In genomic region chr16:56415849-56416248, GRCh38 we compare ENCODE assay signal across 28 cellular contexts. TPM values are rescaled to one million over a fixed set of nuclear protein-coding genes. Genes with fewer than 3 reads are reported as not detected.
A peak's percentile ranks its signal among the peaks of the same experiment; 100 is the strongest.
DNase-seq lines count a peak whose midpoint lies in the region; ATAC-seq, FAIRE-seq and TF ChIP-seq lines count a peak whose summit lies in the region.
"Had no signal": no experiment of that assay in that cellular context is flagged by ENCODE, and none has a peak within 500 bp of the region (broad histone marks: within the 10 kb centered on the region; RNA-seq: fewer than 3 reads in every experiment).

No MANE protein-coding gene starts in this region.

- no peak overlapping the region for H3K4me2 ChIP-seq in K562 (ENCODE audit: insufficient read depth, low read length)
- H3K4me2 ChIP-seq: A549 had no signal

- no peak for FAIRE-seq in K562 (lab: Jason Lieb, UNC)
- FAIRE-seq: A549, GM12891, HepG2 had no signal

- no peak for TF ChIP-seq POLR2A in NB4 (IDR thresholded peaks at IDR 0.05; ENCODE audit: extremely low read depth, insufficient read length)
- TF ChIP-seq POLR2A in K562 (conservative IDR thresholded peaks at IDR 0.05): no peak
- TF ChIP-seq POLR2A in ovary (IDR thresholded peaks at IDR 0.05): no peak

- peaks cover 85% of the 10 kb centered on the region for H3K79me2 ChIP-seq in K562 (ENCODE audit: control insufficient read depth, insufficient read depth, low read length)

- intact Hi-C loops in K562 (cut with micrococcal nuclease): no loop called here
- intact Hi-C loops in ovary (cut with DNase I): no loop called here

- peak overlapping the region; percentile 64 for H3K27ac Mint-ChIP-seq in activated T-cell treated with anti-CD3 and anti-CD28 coated beads, Interleukin-2, amount 50 U/mL, for 72 hours
- peak overlapping the region; percentile 89 for H3K27ac Mint-ChIP-seq in stimulated activated naive B cell treated with anti-CD40 and anti-IgM and Interleukin-4, amounts not matched to agents 10 μg/mL and 1 μg/mL and 100 μg/mL, for 72 hours
- H3K27ac Mint-ChIP-seq: activated naive CD8-positive, alpha-beta T cell treated with anti-CD3 and anti-CD28 coated beads, Interleukin-2, amount 10 ng/mL, durations not matched to agents 7 days and 5 days; natural killer cell treated with Interleukin-12 subunit alpha and Interleukin-12 subunit beta and Interleukin-15 and Interleukin-18, amount 100 ng/mL, for 72 hours had no signal

- CTCF ChIA-PET in K562 (lab: Yijun Ruan, JAX; ENCODE audit: low intra/inter-chr PET ratio): no interaction called here

- H3K4me1 ChIP-seq in K562 (replicated peaks in 1 of 2; ENCODE audit: control insufficient read depth in 2 of 2, insufficient read depth in 2 of 2, low read length in 2 of 2) (peaks cover under 1 to 30% of the 10 kb centered on the region in 2 experiments; a peak in 4 of 5 replicates), ovary (ENCODE audit: insufficient read depth) (peaks cover 2% of the 10 kb centered on the region)

- no peaks in the 10 kb centered on the region for H3K9me1 ChIP-seq in K562 (ENCODE audit: control insufficient read depth, insufficient read depth, low read length)

- in situ Hi-C loops in K562 (cut with MboI): no loop called here

- no peak for ATAC-seq in activated T-cell treated with anti-CD3 and anti-CD28 coated beads, Interleukin-2, amount 50 U/mL, for 72 hours (replicated peaks in 1 of 2)
- ATAC-seq in K562 (no peak), HG03432 (IDR thresholded peaks at IDR 0.05; ENCODE audit: unreplicated experiment) (no peak), GM21367 (IDR thresholded peaks at IDR 0.05; ENCODE audit: unreplicated experiment) (no peak)
- no peak for ATAC-seq in stimulated activated naive B cell treated with anti-CD40 and anti-IgM and Interleukin-4, amounts not matched to agents 10 μg/mL and 1 μg/mL and 100 μg/mL, for 72 hours (replicated peaks)
- ATAC-seq: A549; HepG2; left cardiac atrium; mucosa of descending colon; natural killer cell treated with Interleukin-12 subunit alpha and Interleukin-12 subunit beta and Interleukin-15 and Interleukin-18, amount 100 ng/mL, for 72 hours had no signal

- POLR2A ChIA-PET in K562 (lab: Yijun Ruan, JAX): interaction anchor here (1.7 kb wide), 1 partner anchor 15 kb away, joined by 7 read pairs; no protein-coding TSS in a partner anchor

- peaks cover 8% of the 10 kb centered on the region for H4K20me1 ChIP-seq in K562 (replicated peaks; ENCODE audit: control insufficient read depth, insufficient read depth, low read length)

- BruUV-seq in K562 (replicated peaks; lab: Mats Ljungman, UMichigan): no TSS peak

- H3K4me3 ChIP-seq in NB4 (ENCODE audit: low read depth, low read length) (no peak overlapping the region), K562 (no peak overlapping the region), ovary (no peak overlapping the region)
- H3K4me3 ChIP-seq: A549, colonic mucosa, mucosa of descending colon, skin epidermis had no signal

- H3K9ac ChIP-seq in K562 (ENCODE audit: insufficient read depth in 1 of 2, low read depth in 2 of 2, low read length in 2 of 2): 0 out of 4 replicates have a peak overlapping the region, but pooled peaks of 1 of the 2 experiments have one; percentile 58

- H3K27me3 Mint-ChIP-seq in activated T-cell treated with anti-CD3 and anti-CD28 coated beads, Interleukin-2, amount 50 U/mL, for 72 hours (ENCODE audit: low read depth): no peaks in the 10 kb centered on the region
- H3K27me3 Mint-ChIP-seq in stimulated activated naive B cell treated with anti-CD40 and anti-IgM and Interleukin-4, amounts not matched to agents 10 μg/mL and 1 μg/mL and 100 μg/mL, for 72 hours: no peaks in the 10 kb centered on the region
- H3K27me3 Mint-ChIP-seq: activated naive CD8-positive, alpha-beta T cell treated with anti-CD3 and anti-CD28 coated beads, Interleukin-2, amount 10 ng/mL, durations not matched to agents 7 days and 5 days; natural killer cell treated with Interleukin-12 subunit alpha and Interleukin-12 subunit beta and Interleukin-15 and Interleukin-18, amount 100 ng/mL, for 72 hours; stimulated activated naive CD8-positive, alpha-beta T cell treated with anti-CD3 and anti-CD28 coated beads, Interleukin-15, Interleukin-2, amounts not matched to agents 100 ng/mL and 50 ng/mL, for 24 hours had no signal

- H3K36me3 ChIP-seq in K562 (ENCODE audit: control insufficient read depth, insufficient read depth, low read length): peaks cover 33% of the 10 kb centered on the region
- H3K36me3 ChIP-seq in ovary: no peaks in the 10 kb centered on the region
- H3K36me3 ChIP-seq: colonic mucosa had no signal

- H3K27me3 ChIP-seq in K562 (ENCODE audit: control insufficient read depth in 2 of 2, insufficient read depth in 2 of 2, low read length in 2 of 2) (no peaks in the 10 kb centered on the region), ovary (no peaks in the 10 kb centered on the region)
- H3K27me3 ChIP-seq: colonic mucosa had no signal

- no peaks in the 10 kb centered on the region for H3K9me3 Mint-ChIP-seq in activated T-cell treated with anti-CD3 and anti-CD28 coated beads, Interleukin-2, amount 50 U/mL, for 72 hours
- H3K9me3 Mint-ChIP-seq in stimulated activated naive B cell treated with anti-CD40 and anti-IgM and Interleukin-4, amounts not matched to agents 10 μg/mL and 1 μg/mL and 100 μg/mL, for 72 hours: no peaks in the 10 kb centered on the region
- H3K9me3 Mint-ChIP-seq: activated naive CD8-positive, alpha-beta T cell treated with anti-CD3 and anti-CD28 coated beads, Interleukin-2, amount 10 ng/mL, durations not matched to agents 7 days and 5 days; immature natural killer cell; natural killer cell treated with Interleukin-12 subunit alpha and Interleukin-12 subunit beta and Interleukin-15 and Interleukin-18, amount 100 ng/mL, for 72 hours; stimulated activated naive CD8-positive, alpha-beta T cell treated with anti-CD3 and anti-CD28 coated beads, Interleukin-15, Interleukin-2, amounts not matched to agents 100 ng/mL and 50 ng/mL, for 24 hours had no signal

- no peak for TF ChIP-seq CTCF in NB4 (IDR thresholded peaks at IDR 0.05; ENCODE audit: low read depth, low read length)
- no peak for TF ChIP-seq CTCF in K562 (IDR thresholded peaks at IDR 0.05 in 2 of 3, conservative IDR thresholded peaks at IDR 0.05 in 1 of 3; ENCODE audit: insufficient read depth in 2 of 3, low read depth in 1 of 3, low read length in 3 of 3)
- no peak for TF ChIP-seq CTCF in ovary (IDR thresholded peaks at IDR 0.05)

- 60% methylated on average over 4 of the region's 4 CpGs for WGBS in K562 (ENCODE audit: insufficient coverage, low coverage, missing lambda C conversion rate)
- WGBS in ovary, 3 donors: 85 to 90% (median 89%) methylated on average over 4 of the region's 4 CpGs

- no peak overlapping the region for H2AFZ ChIP-seq in K562 (ENCODE audit: low read depth, low read length)

- H3K36me3 Mint-ChIP-seq in activated T-cell treated with anti-CD3 and anti-CD28 coated beads, Interleukin-2, amount 50 U/mL, for 72 hours (ENCODE audit: insufficient read depth in 2 of 2): peaks cover 0 to 3% of the 10 kb centered on the region in 2 donors
- peaks cover 17 to 27% of the 10 kb centered on the region in 2 donors for H3K36me3 Mint-ChIP-seq in stimulated activated naive B cell treated with anti-CD40 and anti-IgM and Interleukin-4, amounts not matched to agents 10 μg/mL and 1 μg/mL and 100 μg/mL, for 72 hours

- H3K9me3 ChIP-seq in K562 (replicated peaks; ENCODE audit: control insufficient read depth, insufficient read depth, low read depth, low read length) (no peaks in the 10 kb centered on the region), ovary (no peaks in the 10 kb centered on the region)
- H3K9me3 ChIP-seq: A549, colonic mucosa, mucosa of descending colon had no signal

- no peak for DNase-seq in activated T-cell treated with anti-CD3 and anti-CD28 coated beads, Interleukin-2, amount 50 U/mL, for 72 hours
- DNase-seq in activated T-cell treated with anti-CD3 and anti-CD28 coated beads for 4 hours (no peak), NB4 (ENCODE audit: low read depth) (peak; percentile 31), K562 (ENCODE audit: extremely low read depth in 1 of 4, low spot score in 3 of 4) (no peak), ovary (no peak)
- no peak for DNase-seq in stimulated activated naive B cell treated with anti-CD40 and anti-IgM and Interleukin-4, amounts not matched to agents 10 μg/mL and 1 μg/mL and 100 μg/mL, for 72 hours
- DNase-seq: activated effector memory CD4-positive, alpha-beta T cell treated with anti-CD3 and anti-CD28 coated beads, Interleukin-2, amount 50 U/mL, for 16 hours; activated naive CD8-positive, alpha-beta T cell treated with anti-CD3 and anti-CD28 coated beads, Interleukin-2, amount 10 ng/mL, durations not matched to agents 7 days and 5 days; activated T-cell treated with anti-CD3 and anti-CD28 coated beads, Interleukin-2, amount 50 U/mL, for 1 hour; aorta; colonic mucosa; DMS153; erythroblast; immature natural killer cell; left cardiac atrium; mucosa of descending colon; NCI-H1105; NCI-H187; NCI-H2171; Right ventricle myocardium superior had no signal

- TF ChIP-seq EP300 in K562 (IDR thresholded peaks at IDR 0.05; ENCODE audit: low read length) (no peak), ovary (IDR thresholded peaks at IDR 0.05) (no peak)

- 0 out of 3 replicates have a peak overlapping the region, but pooled peaks have one; percentile 75 for H3K27ac ChIP-seq in K562 (ENCODE audit: extremely low read depth, low read depth, low read length)
- H3K27ac ChIP-seq in ovary: no peak overlapping the region
- H3K27ac ChIP-seq: A549, colonic mucosa had no signal

- no peak overlapping the region for H3K4me3 Mint-ChIP-seq in activated T-cell treated with anti-CD3 and anti-CD28 coated beads, Interleukin-2, amount 50 U/mL, for 72 hours
- H3K4me3 Mint-ChIP-seq in stimulated activated naive B cell treated with anti-CD40 and anti-IgM and Interleukin-4, amounts not matched to agents 10 μg/mL and 1 μg/mL and 100 μg/mL, for 72 hours: no peak overlapping the region
- H3K4me3 Mint-ChIP-seq: activated naive CD8-positive, alpha-beta T cell treated with anti-CD3 and anti-CD28 coated beads, Interleukin-2, amount 10 ng/mL, durations not matched to agents 7 days and 5 days; immature natural killer cell; natural killer cell treated with Interleukin-12 subunit alpha and Interleukin-12 subunit beta and Interleukin-15 and Interleukin-18, amount 100 ng/mL, for 72 hours; stimulated activated naive CD8-positive, alpha-beta T cell treated with anti-CD3 and anti-CD28 coated beads, Interleukin-15, Interleukin-2, amounts not matched to agents 100 ng/mL and 50 ng/mL, for 24 hours had no signal

- TF ChIP-seq RAD21 in K562 (CRISPR knock-in tag; conservative IDR thresholded peaks at IDR 0.05 in 1 of 2, IDR thresholded peaks at IDR 0.05 in 1 of 2): no peak

- peaks cover 20% of the 10 kb centered on the region for H3K4me1 Mint-ChIP-seq in activated T-cell treated with anti-CD3 and anti-CD28 coated beads, Interleukin-2, amount 50 U/mL, for 72 hours (ENCODE audit: low read depth)
- H3K4me1 Mint-ChIP-seq in stimulated activated naive B cell treated with anti-CD40 and anti-IgM and Interleukin-4, amounts not matched to agents 10 μg/mL and 1 μg/mL and 100 μg/mL, for 72 hours: peaks cover 13 to 39% of the 10 kb centered on the region in 2 donors

RNA-seq across cellular contexts. Expression of gene AMFR, which starts 9.5 kb away (rescaled TPM):
- 10 to 100 TPM; 70.1 to 75.0 TPM for total RNA-seq in activated T-cell treated with anti-CD3 and anti-CD28 coated beads, Interleukin-2, amount 50 U/mL, for 72 hours
- 260 and 308 TPM in 2 replicates for total RNA-seq in K562 (2011; cell fraction: chromatin; rRNA removed; ENCODE audit: low replicate concordance)
- 392 and 441 TPM in 2 replicates for total RNA-seq in K562 (2011; cell fraction: nucleolus; rRNA removed)
- total RNA-seq in K562 (2011; cell fraction: nucleoplasm; rRNA removed): 458 and 539 TPM in 2 replicates
- total RNA-seq in K562 (2014; rRNA removed) (99.9 and 121 TPM in 2 replicates), K562 (2014; rRNA removed; fragmentation: Illumina TruSeq; extraction: Trizol) (70.4 and 72.1 TPM in 2 replicates), K562 (2015; rRNA removed; fragmentation: Illumina TruSeq; extraction: Trizol) (57.0 and 61.0 TPM in 2 replicates), K562 (2021) (102 and 113 TPM in 2 replicates), ovary (100 to 1,000 TPM; 103 to 130 (median 116) TPM)
- polyA plus RNA-seq in K562 (2011; rRNA removed) (58.4 and 62.2 TPM in 2 replicates), K562 (2014; fragmentation: Illumina TruSeq; extraction: Trizol) (50.6 and 51.7 TPM in 2 replicates), K562 (2014; fragmentation: Nextera tagmentation; extraction: Ambion mirVana) (10 to 100 TPM; 15.6 to 27.3 TPM), K562 (2014; rRNA removed) (43.8 and 50.9 TPM in 2 replicates), ovary (10 to 100 TPM; 94.1 to 97.8 TPM)
- polyA plus RNA-seq in K562 (2011; cell fraction: cytosol; rRNA removed): 72.0 and 91.3 TPM in 2 replicates
- 67.5 and 105 TPM in 2 replicates for polyA plus RNA-seq in K562 (2011; cell fraction: nucleus; rRNA removed)
- polyA plus RNA-seq in K562 (2012): 70.1 and 113 TPM in 2 replicates
- polyA minus RNA-seq in K562 (2011; rRNA and poly(A)+ RNA removed): 122 and 186 TPM in 2 replicates
- polyA minus RNA-seq in K562 (2011; cell fraction: cytosol; rRNA and poly(A)+ RNA removed): 163 and 192 TPM in 2 replicates
- 84.7 and 112 TPM in 2 replicates for polyA minus RNA-seq in K562 (2011; cell fraction: nucleus; rRNA and poly(A)+ RNA removed)

RNA-seq across cellular contexts. Expression of gene NUDT21, which starts 35.3 kb away (rescaled TPM):
- total RNA-seq in activated T-cell treated with anti-CD3 and anti-CD28 coated beads, Interleukin-2, amount 50 U/mL, for 72 hours: 100 to 1,000 TPM; 304 to 350 TPM
- 51.6 and 102 TPM in 2 replicates for total RNA-seq in K562 (2011; cell fraction: chromatin; rRNA removed; ENCODE audit: low replicate concordance)
- 53.4 and 64.7 TPM in 2 replicates for total RNA-seq in K562 (2011; cell fraction: nucleolus; rRNA removed)
- 48.0 and 83.7 TPM in 2 replicates for total RNA-seq in K562 (2011; cell fraction: nucleoplasm; rRNA removed)
- total RNA-seq in K562 (2014; rRNA removed): 72.5 and 172 TPM in 2 replicates
- total RNA-seq in K562 (2014; rRNA removed; fragmentation: Illumina TruSeq; extraction: Trizol): 123 and 159 TPM in 2 replicates
- 102 and 112 TPM in 2 replicates for total RNA-seq in K562 (2015; rRNA removed; fragmentation: Illumina TruSeq; extraction: Trizol)
- total RNA-seq in K562 (2021): 200 and 218 TPM in 2 replicates
- polyA plus RNA-seq in K562 (2011; rRNA removed): 142 and 160 TPM in 2 replicates
- 73.9 and 107 TPM in 2 replicates for polyA plus RNA-seq in K562 (2011; cell fraction: cytosol; rRNA removed)
- 128 and 152 TPM in 2 replicates for polyA plus RNA-seq in K562 (2011; cell fraction: nucleus; rRNA removed)
- 139 and 178 TPM in 2 replicates for polyA plus RNA-seq in K562 (2012)
- 121 and 146 TPM in 2 replicates for polyA plus RNA-seq in K562 (2014; fragmentation: Illumina TruSeq; extraction: Trizol)
- polyA plus RNA-seq in K562 (2014; fragmentation: Nextera tagmentation; extraction: Ambion mirVana): 100 to 1,000 TPM; 109 to 135 TPM
- 62.4 and 69.4 TPM in 2 replicates for polyA plus RNA-seq in K562 (2014; rRNA removed)
- polyA minus RNA-seq in K562 (2011; rRNA and poly(A)+ RNA removed): 166 and 195 TPM in 2 replicates
- polyA minus RNA-seq in K562 (2011; cell fraction: cytosol; rRNA and poly(A)+ RNA removed): 80.8 and 83.8 TPM in 2 replicates
- polyA minus RNA-seq in K562 (2011; cell fraction: nucleus; rRNA and poly(A)+ RNA removed): 64.9 and 78.0 TPM in 2 replicates
- total RNA-seq in ovary: 100 to 1,000 TPM in 5 of 7 donors, 10 to 100 TPM in 2; 46.0 to 163 (median 130) TPM
- 10 to 100 TPM; 40.8 to 64.7 TPM for polyA plus RNA-seq in ovary

RNA-seq across cellular contexts. Expression of gene OGFOD1, which starts 35.5 kb away (rescaled TPM):
- total RNA-seq in activated T-cell treated with anti-CD3 and anti-CD28 coated beads, Interleukin-2, amount 50 U/mL, for 72 hours: 10 to 100 TPM; 62.6 to 66.1 TPM
- 58.2 and 95.4 TPM in 2 replicates for total RNA-seq in K562 (2011; cell fraction: chromatin; rRNA removed; ENCODE audit: low replicate concordance)
- 32.0 and 35.3 TPM in 2 replicates for total RNA-seq in K562 (2011; cell fraction: nucleolus; rRNA removed)
- 73.5 and 93.4 TPM in 2 replicates for total RNA-seq in K562 (2011; cell fraction: nucleoplasm; rRNA removed)
- total RNA-seq in K562 (2014; rRNA removed) (107 and 123 TPM in 2 replicates), K562 (2014; rRNA removed; fragmentation: Illumina TruSeq; extraction: Trizol) (81.7 and 85.8 TPM in 2 replicates), K562 (2015; rRNA removed; fragmentation: Illumina TruSeq; extraction: Trizol) (56.4 and 62.3 TPM in 2 replicates), K562 (2021) (69.5 and 71.1 TPM in 2 replicates), ovary (10 to 100 TPM in 6 of 7 donors, 1 to 10 TPM in 1; 8.1 to 45.2 (median 28.9) TPM)
- polyA plus RNA-seq in K562 (2011; rRNA removed) (66.3 and 73.1 TPM in 2 replicates), K562 (2014; fragmentation: Illumina TruSeq; extraction: Trizol) (88.9 and 90.0 TPM in 2 replicates), K562 (2014; fragmentation: Nextera tagmentation; extraction: Ambion mirVana) (100 to 1,000 TPM in 1 of 2 experiments, 10 to 100 TPM in 1; 60.4 to 134 TPM), K562 (2014; rRNA removed) (88.4 and 101 TPM in 2 replicates), ovary (10 to 100 TPM; 12.2 to 36.4 TPM)
- polyA plus RNA-seq in K562 (2011; cell fraction: cytosol; rRNA removed): 20.5 and 41.8 TPM in 2 replicates
- polyA plus RNA-seq in K562 (2011; cell fraction: nucleus; rRNA removed): 28.3 and 43.0 TPM in 2 replicates
- polyA plus RNA-seq in K562 (2012): 73.2 and 85.8 TPM in 2 replicates
- 83.7 and 89.0 TPM in 2 replicates for polyA minus RNA-seq in K562 (2011; rRNA and poly(A)+ RNA removed)
- polyA minus RNA-seq in K562 (2011; cell fraction: cytosol; rRNA and poly(A)+ RNA removed): 36.7 and 51.5 TPM in 2 replicates
- polyA minus RNA-seq in K562 (2011; cell fraction: nucleus; rRNA and poly(A)+ RNA removed): 30.0 and 42.9 TPM in 2 replicates
